Comparison of ENCODE assay signal across 10 cellular contexts in the genomic region with DNA sequence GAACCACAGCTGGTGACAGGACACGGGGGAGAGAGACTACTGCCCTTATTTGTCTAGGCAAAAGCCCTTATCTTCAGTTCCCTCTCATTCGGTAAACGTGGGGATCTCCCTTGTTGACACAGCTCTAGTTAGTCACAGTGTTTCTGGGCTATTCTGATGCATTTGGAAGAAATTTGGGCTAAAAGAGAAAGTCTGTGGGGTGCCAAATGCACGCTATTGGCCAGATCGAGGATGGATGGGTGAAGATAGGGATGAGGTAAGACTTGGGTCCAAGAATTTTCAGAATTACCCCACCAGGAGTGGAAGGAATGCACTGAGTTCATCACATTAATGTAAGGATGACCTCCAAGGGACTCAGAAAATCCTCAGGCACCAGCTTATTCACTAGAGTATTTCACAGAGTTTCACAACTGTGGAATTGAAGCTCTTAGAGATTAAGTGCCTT. TPM values are rescaled to one million over a fixed set of nuclear protein-coding genes. Genes with fewer than 3 reads are reported as not detected.
DNase-seq lines count a peak whose midpoint lies in the region; ATAC-seq and TF ChIP-seq lines count a peak whose summit lies in the region.
"Had no signal": no experiment of that assay in that cellular context is flagged by ENCODE, and none has a peak within 500 bp of the region (broad histone marks: within the 10 kb centered on the region; RNA-seq: fewer than 3 reads in every experiment).

No MANE protein-coding gene starts in this region.

- H3K36me3 ChIP-seq in SK-N-MC (ENCODE audit: insufficient read depth, low read length) (no peaks in the 10 kb centered on the region), testis (ENCODE audit: low read depth, missing control alignments) (no peaks in the 10 kb centered on the region)
- no peaks in the 10 kb centered on the region for H3K36me3 ChIP-seq in CD8-positive, alpha-beta T cell (ENCODE audit: insufficient read depth, low read length)

- TF ChIP-seq CTCF in AG10803 (conservative IDR thresholded peaks at IDR 0.05; ENCODE audit: low read length) (no peak), testis (IDR thresholded peaks at IDR 0.05) (no peak)
- TF ChIP-seq CTCF in CD8-positive, alpha-beta T cell (IDR thresholded peaks at IDR 0.05) = no peak

- H3K4me1 ChIP-seq in testis = peaks cover 18% of the 10 kb centered on the region
- no peaks in the 10 kb centered on the region for H3K4me1 ChIP-seq in CD8-positive, alpha-beta T cell (ENCODE audit: insufficient read depth, low read length)

- H3K36me3 Mint-ChIP-seq in CD8-positive, alpha-beta T cell = no peaks in the 10 kb centered on the region

- no peaks in the 10 kb centered on the region for H3K9me3 Mint-ChIP-seq in CD8-positive, alpha-beta T cell

- no peaks in the 10 kb centered on the region for H3K4me1 Mint-ChIP-seq in CD8-positive, alpha-beta T cell (ENCODE audit: low read depth)

- DNase-seq in AG10803 (ENCODE audit: low read depth) = peak; percentile 96
- no peak for DNase-seq in SK-N-MC (ENCODE audit: low read depth, low spot score)
- DNase-seq in left lobe of liver (ENCODE audit: low spot score) = no peak
- no peak for DNase-seq in testis
- no peak for DNase-seq in NCI-H446 treated with DMSO at 0.1 percent for 48 hours (lab: John Stamatoyannopoulos, UW)
- DNase-seq in CD8-positive, alpha-beta T cell = no peak
- no peak for DNase-seq in mucosa of gallbladder (ENCODE audit: low spot score)
- DNase-seq: activated CD4-positive, alpha-beta T cell treated with anti-CD3 and anti-CD28 coated beads, Interleukin-2, amount 50 U/mL, for 4 hours; Kasumi-1 had no signal

- no peak overlapping the region for H3K4me3 Mint-ChIP-seq in CD8-positive, alpha-beta T cell

- 62 to 70% methylated on average over 5 of the region's 5 CpGs for WGBS in testis, 2 donors

- peak; percentile 74 for ATAC-seq in GM21619 (IDR thresholded peaks at IDR 0.05; ENCODE audit: unreplicated experiment)
- ATAC-seq in left lobe of liver = peak; percentile 3
- no peak for ATAC-seq in CD8-positive, alpha-beta T cell

- peaks cover 8% of the 10 kb centered on the region for H3K27me3 Mint-ChIP-seq in CD8-positive, alpha-beta T cell (ENCODE audit: low read depth)

- H3K9me3 ChIP-seq in SK-N-MC (ENCODE audit: low read depth, low read length) (no peaks in the 10 kb centered on the region), testis (no peaks in the 10 kb centered on the region)
- no peaks in the 10 kb centered on the region for H3K9me3 ChIP-seq in CD8-positive, alpha-beta T cell (ENCODE audit: low read length)

- no peak for TF ChIP-seq POLR2A in testis (IDR thresholded peaks at IDR 0.05)

- H3K27ac ChIP-seq in SK-N-MC (peak overlapping the region; percentile 32; the same call in 1 of the 2 replicates), testis (no peak overlapping the region)
- H3K27ac ChIP-seq in CD8-positive, alpha-beta T cell (ENCODE audit: low read depth, low read length) = no peak overlapping the region

- H3K27ac Mint-ChIP-seq in CD8-positive, alpha-beta T cell = no peak overlapping the region

- no peak overlapping the region for H3K9ac ChIP-seq in SK-N-MC (ENCODE audit: insufficient read length)

- intact Hi-C loops in testis (cut with DNase I; ENCODE audit: low total_unique reads) = no loop called here
- intact Hi-C loops in CD8-positive, alpha-beta T cell (cut with DNase I, micrococcal nuclease) = no loop called here

- H3K4me3 ChIP-seq in AG10803 (ENCODE audit: low read length) (no peak overlapping the region; the same call in 1 of the 2 replicates), SK-N-MC (no peak overlapping the region), testis (no peak overlapping the region)
- H3K4me3 ChIP-seq in CD8-positive, alpha-beta T cell (ENCODE audit: low read depth, low read length) = no peak overlapping the region

- POLR2A ChIA-PET in CD8-positive, alpha-beta T cell (lab: Charles Lee) = no interaction called here

- H3K27me3 ChIP-seq in testis = no peaks in the 10 kb centered on the region
- no peaks in the 10 kb centered on the region for H3K27me3 ChIP-seq in CD8-positive, alpha-beta T cell (ENCODE audit: insufficient read depth, low read length)

- CTCF ChIA-PET in CD8-positive, alpha-beta T cell (lab: Charles Lee) = no interaction called here

RNA-seq across cellular contexts. Expression of a gene that starts 49.2 kb away (rescaled TPM):
- 7.7 TPM for total RNA-seq in left lobe of liver
- 1 to 10 TPM; 6.3 TPM for total RNA-seq in testis
- 10.6 TPM for polyA plus RNA-seq in testis (ENCODE audit: insufficient read depth, low read depth, low replicate concordance)
- not detected for total RNA-seq in CD8-positive, alpha-beta T cell
- 146 TPM for total RNA-seq in mucosa of gallbladder

Comparison
In these comparisons a context has a peak if more than half of its experiments do, and no peak if none do; other contexts are left out.
1. RNA of a gene that starts 49.2 kb away (total RNA-seq): 146 TPM in mucosa of gallbladder (single experiment); 7.7 TPM in left lobe of liver (single experiment), 6.3 TPM in testis and not detected in CD8-positive, alpha-beta T cell; every median in the first group is over 10 times any median in the second.